3 cellular contexts compared by ENCODE assay signal in genomic region chr14:91899213-91899612, GRCh38.
TF ChIP-seq lines count a peak whose summit lies in the region.

No MANE protein-coding gene starts in this region.

TF ChIP-seq in HEK293, 187 proteins besides CTCF, POLR2A, EP300 and RAD21:
- no peak for TF ChIP-seq ZNF561 (tag by site-specific recombination; IDR thresholded peaks at IDR 0.05; ENCODE audit: borderline replicate concordance)
- peak; percentile 24; the same call in 1 of the 2 replicates for TF ChIP-seq ZNF654 (tag by site-specific recombination; IDR thresholded peaks at IDR 0.05; ENCODE audit: low read depth)

TF ChIP-seq in GM12878, 131 proteins besides CTCF, POLR2A, EP300 and RAD21:
- no peak for TF ChIP-seq EGR1 (IDR thresholded peaks at IDR 0.05; ENCODE audit: borderline replicate concordance in 1 of 2, low read depth in 2 of 2, low read length in 2 of 2)
- TF ChIP-seq SMC3 (IDR thresholded peaks at IDR 0.05; ENCODE audit: borderline replicate concordance, low read length) = peak; percentile 26; the same call in 1 of the 2 replicates

TF ChIP-seq in GM12891, 5 proteins besides CTCF, POLR2A, EP300 and RAD21:
- TF ChIP-seq PAX5 (IDR thresholded peaks at IDR 0.05; ENCODE audit: insufficient read depth, low read length, severe bottlenecking) (no peak), POU2F2 (IDR thresholded peaks at IDR 0.05; ENCODE audit: low read depth, low read length) (no peak), POLR2AphosphoS5 (IDR thresholded peaks at IDR 0.05; ENCODE audit: low read depth, low read length) (no peak), SPI1 (IDR thresholded peaks at IDR 0.05; ENCODE audit: low read depth, low read length) (no peak), TAF1 (IDR thresholded peaks at IDR 0.05; ENCODE audit: low read depth, low read length) (no peak)
TF ChIP-seq in GM12891: peak in this region for 0.
